ENCODE assay signal across 1 cellular context in genomic region chr17:68600881-68601564, GRCh38.
TF ChIP-seq lines count a peak whose summit lies in the region.

TSS of gene FAM20A (minus strand) at chr17:68601367. CDS start at chr17:68600666, 701 bp downstream.

TF ChIP-seq in HepG2, 621 proteins besides CTCF, POLR2A, EP300 and RAD21 (continued from another document and continues in another):
- TF ChIP-seq KIAA2018 (CRISPR knock-in tag; IDR thresholded peaks at IDR 0.05; ENCODE audit: borderline replicate concordance) (no peak), PRDM15 (CRISPR knock-in tag; IDR thresholded peaks at IDR 0.05) (peak; percentile 82), MTERF4 (CRISPR knock-in tag; IDR thresholded peaks at IDR 0.05) (no peak), SMAD3 (CRISPR knock-in tag; IDR thresholded peaks at IDR 0.05) (no peak), ZNF800 (CRISPR knock-in tag; IDR thresholded peaks at IDR 0.05) (peak; percentile 80; the same call in 1 of the 2 replicates), SIN3A (IDR thresholded peaks at IDR 0.05; ENCODE audit: borderline replicate concordance, low read depth, low read length) (peak; percentile 55; the same call in 1 of the 2 replicates), ETV5 (CRISPR knock-in tag; IDR thresholded peaks at IDR 0.05; ENCODE audit: borderline replicate concordance) (0 out of 2 replicates have a peak, but pooled peaks have one; percentile 22), ARID4A (CRISPR knock-in tag; IDR thresholded peaks at IDR 0.05; ENCODE audit: borderline replicate concordance) (peak; percentile 60), ZNF839 (CRISPR knock-in tag; IDR thresholded peaks at IDR 0.05; ENCODE audit: borderline replicate concordance) (no peak), MZF1 (CRISPR knock-in tag; IDR thresholded peaks at IDR 0.05; ENCODE audit: borderline replicate concordance) (no peak), FOXA1 (IDR thresholded peaks at IDR 0.05) (no peak), FOXA1 (CRISPR knock-in tag; IDR thresholded peaks at IDR 0.05) (0 out of 2 replicates have a peak, but pooled peaks have one; percentile 8), MED1 (CRISPR knock-in tag; IDR thresholded peaks at IDR 0.05) (peak; percentile 34; the same call in 1 of the 2 replicates), HNRNPLL (IDR thresholded peaks at IDR 0.05; ENCODE audit: low read depth, low read length, poor library complexity, severe bottlenecking) (peak; percentile 71), NFKB2 (CRISPR knock-in tag; IDR thresholded peaks at IDR 0.05; ENCODE audit: borderline replicate concordance) (peak; percentile 68; the same call in 1 of the 2 replicates), ZNF383 (CRISPR knock-in tag; IDR thresholded peaks at IDR 0.05; ENCODE audit: borderline replicate concordance) (no peak), ZNF33A (CRISPR knock-in tag; IDR thresholded peaks at IDR 0.05; ENCODE audit: borderline replicate concordance) (0 out of 2 replicates have a peak, but pooled peaks have one; percentile 37), ZNF713 (CRISPR knock-in tag; IDR thresholded peaks at IDR 0.05) (no peak), HOXA9 (CRISPR knock-in tag; IDR thresholded peaks at IDR 0.05; ENCODE audit: borderline replicate concordance) (no peak), ARHGAP35 (CRISPR knock-in tag; IDR thresholded peaks at IDR 0.05; ENCODE audit: borderline replicate concordance) (peak; percentile 65; the same call in 1 of the 2 replicates), POGZ (CRISPR knock-in tag; IDR thresholded peaks at IDR 0.05) (no peak; the same call in 1 of the 2 replicates), ZNF281 (CRISPR knock-in tag; IDR thresholded peaks at IDR 0.05; ENCODE audit: borderline replicate concordance) (peak; percentile 69; the same call in 1 of the 2 replicates), GMEB1 (CRISPR knock-in tag; IDR thresholded peaks at IDR 0.05; ENCODE audit: borderline replicate concordance) (0 out of 2 replicates have a peak, but pooled peaks have one; percentile 2), SSRP1 (CRISPR knock-in tag; IDR thresholded peaks at IDR 0.05) (no peak), TOPORS (CRISPR knock-in tag; IDR thresholded peaks at IDR 0.05) (0 out of 2 replicates have a peak, but pooled peaks have one; percentile 30), ZNF569 (CRISPR knock-in tag; IDR thresholded peaks at IDR 0.05; ENCODE audit: borderline replicate concordance) (no peak), EEA1 (CRISPR knock-in tag; IDR thresholded peaks at IDR 0.05; ENCODE audit: borderline replicate concordance) (0 out of 2 replicates have a peak, but pooled peaks have one; percentile 53), ZNF333 (CRISPR knock-in tag; IDR thresholded peaks at IDR 0.05; ENCODE audit: borderline replicate concordance) (no peak), SUZ12 (IDR thresholded peaks at IDR 0.05; ENCODE audit: low read depth, low read length) (no peak)
